28 cellular contexts compared by ENCODE assay signal in the genomic region with DNA sequence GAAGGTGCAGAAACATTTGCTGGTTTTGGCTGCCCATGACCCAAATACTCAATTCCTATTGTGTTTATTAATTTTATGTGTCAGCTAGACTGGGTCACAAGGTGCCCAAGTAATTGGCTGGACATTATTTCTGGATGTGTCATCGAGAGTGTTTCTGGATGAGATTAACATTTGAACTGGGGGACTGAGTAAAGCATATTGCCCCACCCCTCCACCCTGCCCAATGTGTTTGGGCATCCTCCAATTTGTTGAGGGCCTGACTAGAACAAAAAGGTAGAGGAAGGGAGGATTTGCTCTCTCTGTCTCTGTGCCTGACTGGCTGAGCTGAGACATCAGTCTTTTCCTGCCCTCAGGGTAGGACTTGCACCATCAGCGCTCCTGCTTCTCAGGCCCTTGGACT. TPM values are rescaled to one million over a fixed set of nuclear protein-coding genes. Genes with fewer than 3 reads are reported as not detected.
DNase-seq lines count a peak whose midpoint lies in the region; ATAC-seq and TF ChIP-seq lines count a peak whose summit lies in the region.
"Had no signal": no experiment of that assay in that cellular context is flagged by ENCODE, and none has a peak within 500 bp of the region (broad histone marks: within the 10 kb centered on the region; RNA-seq: fewer than 3 reads in every experiment).

No MANE protein-coding gene starts in this region.

- H4K20me1 ChIP-seq in GM23248 (ENCODE audit: insufficient read depth), result no peaks in the 10 kb centered on the region
- no peaks in the 10 kb centered on the region for H4K20me1 ChIP-seq in PC-3 (ENCODE audit: low read length)

- no peaks in the 10 kb centered on the region for H3K79me2 ChIP-seq in GM23248 (ENCODE audit: insufficient read depth)
- no peaks in the 10 kb centered on the region for H3K79me2 ChIP-seq in PC-3 (ENCODE audit: low read length)

- intact Hi-C loops in PC-3 (cut with micrococcal nuclease) (no loop called here), Right ventricle myocardium superior (cut with DNase I) (no loop called here), left ventricle myocardium inferior (cut with micrococcal nuclease) (no loop called here)

- no TSS peak for BruUV-seq in PC-3 (replicated peaks; lab: Mats Ljungman, UMichigan)

- TF ChIP-seq CTCF in PC-3 (conservative IDR thresholded peaks at IDR 0.05; ENCODE audit: low read depth, low read length) (no peak), left ventricle myocardium inferior (IDR thresholded peaks at IDR 0.05; ENCODE audit: borderline replicate concordance) (no peak)

- H3K4me1 ChIP-seq in GM23248 (ENCODE audit: insufficient read depth) (no peaks in the 10 kb centered on the region), PC-3 (ENCODE audit: insufficient read depth, low read length) (no peaks in the 10 kb centered on the region), left ventricle myocardium inferior (no peaks in the 10 kb centered on the region)
- no peaks in the 10 kb centered on the region for H3K4me1 ChIP-seq in effector memory CD4-positive, alpha-beta T cell (ENCODE audit: control insufficient read depth, insufficient read depth, low read length, poor library complexity, severe bottlenecking)
- H3K4me1 ChIP-seq: psoas muscle, transverse colon had no signal

- H3K27me3 ChIP-seq in GM23248 (replicated peaks; ENCODE audit: insufficient read depth) (no peaks in the 10 kb centered on the region), PC-3 (ENCODE audit: low read length) (peaks cover 19% of the 10 kb centered on the region), left ventricle myocardium inferior (ENCODE audit: low read depth) (no peaks in the 10 kb centered on the region)
- H3K27me3 ChIP-seq in effector memory CD4-positive, alpha-beta T cell (replicated peaks; ENCODE audit: control insufficient read depth, insufficient read depth, low read length, poor library complexity, severe bottlenecking), result peaks cover 3% of the 10 kb centered on the region
- H3K27me3 ChIP-seq: transverse colon had no signal

- H3K9me3 ChIP-seq in GM23248 (ENCODE audit: low read depth), result no peaks in the 10 kb centered on the region
- H3K9me3 ChIP-seq in PC-3 (ENCODE audit: low read length), result no peaks in the 10 kb centered on the region
- H3K9me3 ChIP-seq in effector memory CD4-positive, alpha-beta T cell (ENCODE audit: control insufficient read depth, low read length), result no peaks in the 10 kb centered on the region
- no peaks in the 10 kb centered on the region for H3K9me3 ChIP-seq in left ventricle myocardium inferior (replicated peaks)
- H3K9me3 ChIP-seq: psoas muscle, transverse colon had no signal

- H3K9me2 ChIP-seq in GM23248 (ENCODE audit: insufficient read depth) (no peaks in the 10 kb centered on the region), PC-3 (replicated peaks; ENCODE audit: low read length) (no peaks in the 10 kb centered on the region)

- H3K27ac ChIP-seq in GM23248 (no peak overlapping the region), PC-3 (ENCODE audit: low read length) (no peak overlapping the region), left ventricle myocardium inferior (replicated peaks) (no peak overlapping the region)
- H3K27ac ChIP-seq in effector memory CD4-positive, alpha-beta T cell (ENCODE audit: insufficient read depth, low read length, poor library complexity, severe bottlenecking), result no peak overlapping the region
- H3K27ac ChIP-seq: C4-2B, coronary artery, psoas muscle, RWPE1, transverse colon had no signal

- POLR2A ChIA-PET in PC-3 (lab: Charles Lee; ENCODE audit: unreplicated experiment), result no interaction called here

- in situ Hi-C loops in GM23248 (cut with MboI), result no loop called here

- CTCF ChIA-PET in PC-3 (lab: Charles Lee), result no interaction called here

- no peak overlapping the region for H3K4me2 ChIP-seq in GM23248 (ENCODE audit: unreplicated experiment)
- no peak overlapping the region for H3K4me2 ChIP-seq in PC-3 (ENCODE audit: low read length)

- ATAC-seq in PC-3 (no peak), Right ventricle myocardium superior (ENCODE audit: poor library complexity) (no peak)
- ATAC-seq: effector memory CD8-positive, alpha-beta T cell; natural killer cell; psoas muscle had no signal

- H2AFZ ChIP-seq in GM23248, result no peak overlapping the region
- no peak overlapping the region for H2AFZ ChIP-seq in PC-3 (ENCODE audit: low read length)

- 65 to 69% methylated on average over 2 of the region's 2 CpGs for WGBS in GM23248 (ENCODE audit: low coverage in 1 of 2, low lambda C conversion rate in 2 of 2, missing lambda C conversion rate in 2 of 2), 2 experiments

- H3K9ac ChIP-seq in GM23248, result no peak overlapping the region
- H3K9ac ChIP-seq in PC-3 (ENCODE audit: low read length), result no peak overlapping the region

- H3K36me3 ChIP-seq in GM23248 (ENCODE audit: low read depth) (no peaks in the 10 kb centered on the region), PC-3 (ENCODE audit: low read depth, low read length) (no peaks in the 10 kb centered on the region), left ventricle myocardium inferior (no peaks in the 10 kb centered on the region)
- H3K36me3 ChIP-seq in effector memory CD4-positive, alpha-beta T cell (ENCODE audit: control insufficient read depth, insufficient read depth, low read length), result no peaks in the 10 kb centered on the region
- H3K36me3 ChIP-seq: transverse colon had no signal

- H3K4me3 ChIP-seq in GM23248, result no peak overlapping the region
- no peak overlapping the region for H3K4me3 ChIP-seq in PC-3 (ENCODE audit: low read length)
- H3K4me3 ChIP-seq in effector memory CD4-positive, alpha-beta T cell (ENCODE audit: insufficient read depth, low read depth, low read length, poor library complexity, severe bottlenecking), result no peak overlapping the region
- H3K4me3 ChIP-seq in left ventricle myocardium inferior, result no peak overlapping the region
- H3K4me3 ChIP-seq: coronary artery, lung, psoas muscle, transverse colon had no signal

- DNase-seq in GM23248 (peak; percentile 6), PC-3 (peak; percentile 13), fibroblast of gingiva (ENCODE audit: low read depth) (peak; percentile 49), stromal cell of bone marrow (ENCODE audit: low read depth) (peak; percentile 6), Right ventricle myocardium superior (no peak), left ventricle myocardium inferior (no peak)
- DNase-seq in effector memory CD4-positive, alpha-beta T cell, result no peak
- DNase-seq: activated CD4-positive, alpha-beta T cell treated with anti-CD3 and anti-CD28 coated beads for 1 hour; activated T-cell treated with anti-CD3 and anti-CD28 coated beads for 4 hours; aorta; COR-L47; DMS53; effector memory CD8-positive, alpha-beta T cell; erythroblast; GF-D8; kidney glomerular epithelial cell; natural killer cell; NCI-H1048; NCI-H446 treated with DMSO at 0.1 percent for 48 hours; NCI-H774; nucleus accumbens; psoas muscle; T-helper 1 cell; transverse colon had no signal

- H3F3A ChIP-seq in GM23248 (ENCODE audit: insufficient read depth) (no peaks in the 10 kb centered on the region), PC-3 (ENCODE audit: low read length, unreplicated experiment) (no peaks in the 10 kb centered on the region)

RNA-seq across cellular contexts. Expression of a gene that starts 29.7 kb away (rescaled TPM):
- total RNA-seq in GM23248 (2014; rRNA removed; shearing (Covaris generic)), result 6.2 and 16.8 TPM in 2 replicates
- 3.9 and 5.0 TPM in 2 replicates for polyA plus RNA-seq in GM23248 (2016; fragmentation: Nextera tagmentation; extraction: Ambion mirVana)
- total RNA-seq in PC-3 (2014; rRNA removed), result 2.9 and 3.7 TPM in 2 replicates
- 7.7 TPM for total RNA-seq in Right ventricle myocardium superior
- total RNA-seq in left ventricle myocardium inferior, result 5.3 TPM

Comparison
In these comparisons a context has a peak if more than half of its experiments do, and no peak if none do; other contexts are left out.
1. DNase-seq: peak in GM23248 (single experiment), PC-3 (single experiment), fibroblast of gingiva (single experiment) and stromal cell of bone marrow (single experiment); none in effector memory CD4-positive, alpha-beta T cell (0 of 3), Right ventricle myocardium superior (single experiment) and left ventricle myocardium inferior (single experiment).